In genomic region chr11:46537851-46538295, GRCh38 we compare ENCODE assay signal across 8 cellular contexts. TPM values are rescaled to one million over a fixed set of nuclear protein-coding genes. Genes with fewer than 3 reads are reported as not detected.
DNase-seq lines count a peak whose midpoint lies in the region; ATAC-seq, FAIRE-seq and TF ChIP-seq lines count a peak whose summit lies in the region.

No MANE protein-coding gene starts in this region.

- H3K27ac Mint-ChIP-seq in endothelial cell (ENCODE audit: unreplicated experiment) (peak overlapping the region; percentile 57), mesothelial cell of epicardium (no peak overlapping the region)
- peak overlapping the region; percentile 50 for H3K27ac Mint-ChIP-seq in stimulated activated effector memory CD8-positive, alpha-beta T cell treated with anti-CD3 and anti-CD28 coated beads, Interleukin-12 subunit alpha, Interleukin-12 subunit beta, amount 100 ng/mL, for 72 hours

- peak overlapping the region; percentile 22; the same call in 1 of the 2 replicates for H3K27ac ChIP-seq in HUES64 (ENCODE audit: low read depth, low read length)

- H3K27me3 ChIP-seq in HUES64 (ENCODE audit: insufficient read depth, low read length) (no peaks in the 10 kb centered on the region), HAP-1 (ENCODE audit: low read depth) (no peaks in the 10 kb centered on the region)

- H3K4me3 ChIP-seq in HUES64 (ENCODE audit: low read length) (no peak overlapping the region), HAP-1 (no peak overlapping the region)

- H3K9me3 ChIP-seq in HUES64 (ENCODE audit: insufficient read depth, low read depth, low read length) (no peaks in the 10 kb centered on the region), HAP-1 (no peaks in the 10 kb centered on the region)

- H3K4me3 Mint-ChIP-seq in endothelial cell (ENCODE audit: unreplicated experiment) (no peak overlapping the region), mesothelial cell of epicardium (no peak overlapping the region)
- no peak overlapping the region for H3K4me3 Mint-ChIP-seq in stimulated activated effector memory CD8-positive, alpha-beta T cell treated with anti-CD3 and anti-CD28 coated beads, Interleukin-12 subunit alpha, Interleukin-12 subunit beta, amount 100 ng/mL, for 72 hours

- no peak overlapping the region for H3K9ac ChIP-seq in HUES64 (ENCODE audit: low read depth, low read length)

- in situ Hi-C loops in HAP-1 (cut with MboI; ENCODE audit: low sequenced_read_pairs): no loop called here

- ATAC-seq in stimulated activated effector memory CD8-positive, alpha-beta T cell treated with anti-CD3 and anti-CD28 coated beads, Interleukin-12 subunit alpha, Interleukin-12 subunit beta, amount 100 ng/mL, for 72 hours: peak; percentile 88

- peak; percentile 68 for DNase-seq in NOMO-1 treated with DMSO at 0.1 percent for 48 hours (lab: John Stamatoyannopoulos, UW; ENCODE audit: unreplicated experiment)
- peak; percentile 10 to 13 for DNase-seq in activated CD8-positive, alpha-beta memory T cell treated with anti-CD3 and anti-CD28 coated beads for 1 hour (ENCODE audit: extremely low read depth in 1 of 2, low read depth in 1 of 2)
- peak; percentile 69 for DNase-seq in endothelial cell (ENCODE audit: low spot score)
- peak; percentile 27 to 64 for DNase-seq in mesothelial cell of epicardium (ENCODE audit: low spot score in 2 of 2, unreplicated experiment in 2 of 2)
- peak; percentile 36 to 73 for DNase-seq in stimulated activated effector memory CD8-positive, alpha-beta T cell treated with anti-CD3 and anti-CD28 coated beads, Interleukin-12 subunit alpha, Interleukin-12 subunit beta, amount 100 ng/mL, for 72 hours (ENCODE audit: low spot score in 2 of 2)
- DNase-seq in HAP-1 (ENCODE audit: low spot score in 2 of 2): no peak

- H3K4me1 ChIP-seq in HUES64 (ENCODE audit: insufficient read depth, low read length) (peaks cover 24% of the 10 kb centered on the region), HAP-1 (no peaks in the 10 kb centered on the region)

- H3K9me3 Mint-ChIP-seq in endothelial cell (ENCODE audit: unreplicated experiment): no peaks in the 10 kb centered on the region
- H3K9me3 Mint-ChIP-seq in mesothelial cell of epicardium: no peaks in the 10 kb centered on the region
- H3K9me3 Mint-ChIP-seq in stimulated activated effector memory CD8-positive, alpha-beta T cell treated with anti-CD3 and anti-CD28 coated beads, Interleukin-12 subunit alpha, Interleukin-12 subunit beta, amount 100 ng/mL, for 72 hours: no peaks in the 10 kb centered on the region

- FAIRE-seq in G401.6 (lab: Jason Lieb, UNC): peak; percentile 90

- WGBS in HUES64: 2% methylated on average over 2 of the region's 3 CpGs

- H3K4me1 Mint-ChIP-seq in endothelial cell (ENCODE audit: unreplicated experiment) (peaks cover 8% of the 10 kb centered on the region), mesothelial cell of epicardium (peaks cover 12% of the 10 kb centered on the region)
- H3K4me1 Mint-ChIP-seq in stimulated activated effector memory CD8-positive, alpha-beta T cell treated with anti-CD3 and anti-CD28 coated beads, Interleukin-12 subunit alpha, Interleukin-12 subunit beta, amount 100 ng/mL, for 72 hours: peaks cover 23% of the 10 kb centered on the region

- peaks cover 3% of the 10 kb centered on the region for H3K27me3 Mint-ChIP-seq in endothelial cell (ENCODE audit: unreplicated experiment)
- H3K27me3 Mint-ChIP-seq in mesothelial cell of epicardium (ENCODE audit: low read depth): no peaks in the 10 kb centered on the region

- H3K36me3 ChIP-seq in HUES64 (ENCODE audit: insufficient read depth, low read length): peaks cover 24% of the 10 kb centered on the region
- H3K36me3 ChIP-seq in HAP-1 (replicated peaks): no peaks in the 10 kb centered on the region

- peaks cover 9% of the 10 kb centered on the region for H3K36me3 Mint-ChIP-seq in endothelial cell (ENCODE audit: low read depth, unreplicated experiment)
- H3K36me3 Mint-ChIP-seq in mesothelial cell of epicardium: peaks cover 12% of the 10 kb centered on the region
- peaks cover 21% of the 10 kb centered on the region for H3K36me3 Mint-ChIP-seq in stimulated activated effector memory CD8-positive, alpha-beta T cell treated with anti-CD3 and anti-CD28 coated beads, Interleukin-12 subunit alpha, Interleukin-12 subunit beta, amount 100 ng/mL, for 72 hours

- TF ChIP-seq CTCF in endothelial cell (IDR thresholded peaks at IDR 0.05; ENCODE audit: unreplicated experiment) (peak; percentile 66), mesothelial cell of epicardium (IDR thresholded peaks at IDR 0.05; ENCODE audit: unreplicated experiment) (peak; percentile 57)

RNA-seq across cellular contexts. Expression of gene AMBRA1, which starts 56.0 kb away (rescaled TPM):
- 16.7 TPM for polyA plus RNA-seq in HUES64 (2013, experiment 1 of 2)
- polyA plus RNA-seq in HUES64 (2013, experiment 2 of 2): 17.1 TPM
- total RNA-seq in endothelial cell (ENCODE audit: unreplicated experiment) (36.9 TPM), mesothelial cell of epicardium (48.4 to 48.9 TPM (median 48.8 TPM) in 3 replicates)

Comparison
In these comparisons a context has a peak if more than half of its experiments do, and no peak if none do; other contexts are left out.
1. DNase-seq: peak in NOMO-1 treated with DMSO at 0.1 percent for 48 hours (single experiment), activated CD8-positive, alpha-beta memory T cell treated with anti-CD3 and anti-CD28 coated beads for 1 hour (2 of 2), endothelial cell (single experiment), mesothelial cell of epicardium (2 of 2) and stimulated activated effector memory CD8-positive, alpha-beta T cell treated with anti-CD3 and anti-CD28 coated beads, Interleukin-12 subunit alpha, Interleukin-12 subunit beta, amount 100 ng/mL, for 72 hours (2 of 2); none in HAP-1 (0 of 2).